Comparison of ENCODE assay signal across 8 cellular contexts in genomic region chrX:45771560-45772340, GRCh38.
DNase-seq lines count a peak whose midpoint lies in the region; ATAC-seq and TF ChIP-seq lines count a peak whose summit lies in the region.

No MANE protein-coding gene starts in this region.

- TF ChIP-seq EP300 in stomach (IDR thresholded peaks at IDR 0.05): no peak

- H3K4me2 ChIP-seq in BLaER1 (peak overlapping the region; percentile 70), PC-9 (peak overlapping the region; percentile 73)

- peak overlapping the region; percentile 88 for H3K27ac Mint-ChIP-seq in activated naive CD8-positive, alpha-beta T cell treated with anti-CD3 and anti-CD28 coated beads, Interleukin-2, amount 50 U/mL, for 24 hours

- H3F3A ChIP-seq in PC-9 (ENCODE audit: insufficient read depth, low read depth): peaks cover 39% of the 10 kb centered on the region

- peak; percentile 63 for ATAC-seq in GM21717 (IDR thresholded peaks at IDR 0.05; ENCODE audit: unreplicated experiment)
- ATAC-seq in activated naive CD8-positive, alpha-beta T cell treated with anti-CD3 and anti-CD28 coated beads, Interleukin-2, amount 50 U/mL, for 24 hours: peak; percentile 63

- DNase-seq in PC-9: peak; percentile 19 to 54
- DNase-seq in activated naive CD8-positive, alpha-beta T cell treated with anti-CD3 and anti-CD28 coated beads, Interleukin-2, amount 50 U/mL, for 24 hours: peak; percentile 51
- DNase-seq in iris pigment epithelial cell (ENCODE audit: low read depth): peak; percentile 83
- peak; percentile 47 for DNase-seq in stomach
- DNase-seq in NCI-H187 (lab: John Stamatoyannopoulos, UW): no peak
- no peak for DNase-seq in retina

- BruUV-seq in PC-9 (replicated peaks; lab: Mats Ljungman, UMichigan): no TSS peak

- no peaks in the 10 kb centered on the region for H3K9me3 Mint-ChIP-seq in activated naive CD8-positive, alpha-beta T cell treated with anti-CD3 and anti-CD28 coated beads, Interleukin-2, amount 50 U/mL, for 24 hours

- H3K4me3 Mint-ChIP-seq in activated naive CD8-positive, alpha-beta T cell treated with anti-CD3 and anti-CD28 coated beads, Interleukin-2, amount 50 U/mL, for 24 hours: peak overlapping the region; percentile 83

- no peaks in the 10 kb centered on the region for H3K9me2 ChIP-seq in PC-9 (ENCODE audit: insufficient read depth)

- peak overlapping the region; percentile 74 for H3K9ac ChIP-seq in BLaER1

- H3K4me1 Mint-ChIP-seq in activated naive CD8-positive, alpha-beta T cell treated with anti-CD3 and anti-CD28 coated beads, Interleukin-2, amount 50 U/mL, for 24 hours: peaks cover 62% of the 10 kb centered on the region

- POLR2A ChIA-PET in PC-9 (lab: Charles Lee; ENCODE audit: unreplicated experiment): interaction anchor here (0.6 kb wide), 1 partner anchor 265 kb away, joined by 7 read pairs; no protein-coding TSS in a partner anchor

- CTCF ChIA-PET in PC-9 (lab: Charles Lee): no interaction called here

- intact Hi-C loops in PC-9 (cut with micrococcal nuclease; ENCODE audit: unreplicated experiment): loop anchor here (1.0 to 2.0 kb wide), 2 partner anchors 61 to 256 kb away; no protein-coding TSS in a partner anchor
- intact Hi-C loops in stomach (cut with DNase I; ENCODE audit: low total_unique reads): no loop called here

- H2AFZ ChIP-seq in PC-9: no peak overlapping the region

- H3K36me3 ChIP-seq in BLaER1 (no peaks in the 10 kb centered on the region), PC-9 (ENCODE audit: low read depth) (no peaks in the 10 kb centered on the region), stomach (no peaks in the 10 kb centered on the region)

- peaks cover 33% of the 10 kb centered on the region for H3K4me1 ChIP-seq in BLaER1
- peaks cover 37% of the 10 kb centered on the region for H3K4me1 ChIP-seq in PC-9 (replicated peaks; ENCODE audit: insufficient read depth)
- peaks cover 7 to 20% (median 11%) of the 10 kb centered on the region in 4 donors for H3K4me1 ChIP-seq in stomach

- no peak for TF ChIP-seq POLR2A in stomach (IDR thresholded peaks at IDR 0.05)

- H3K79me2 ChIP-seq in PC-9 (ENCODE audit: low read depth): peaks cover 94% of the 10 kb centered on the region

- peak overlapping the region; percentile 64 for H3K27ac ChIP-seq in BLaER1
- peak overlapping the region; percentile 87 for H3K27ac ChIP-seq in PC-9
- H3K27ac ChIP-seq in stomach: peak overlapping the region in 4 of 5 donors; percentile 79 to 85 (median 82)

- peaks cover 35% of the 10 kb centered on the region for H3K36me3 Mint-ChIP-seq in activated naive CD8-positive, alpha-beta T cell treated with anti-CD3 and anti-CD28 coated beads, Interleukin-2, amount 50 U/mL, for 24 hours (ENCODE audit: low read depth)

- H4K20me1 ChIP-seq in BLaER1 (no peaks in the 10 kb centered on the region), PC-9 (ENCODE audit: insufficient read depth) (peaks cover 7% of the 10 kb centered on the region; the same call in 1 of the 2 replicates)

- 8 to 34% (median 19%) methylated on average over 7 of the region's 7 CpGs for WGBS in stomach, 5 donors

- TF ChIP-seq CTCF in PC-9 (conservative IDR thresholded peaks at IDR 0.05): no peak
- no peak for TF ChIP-seq CTCF in stomach (IDR thresholded peaks at IDR 0.05)

- H3K27me3 Mint-ChIP-seq in activated naive CD8-positive, alpha-beta T cell treated with anti-CD3 and anti-CD28 coated beads, Interleukin-2, amount 50 U/mL, for 24 hours: no peaks in the 10 kb centered on the region

- H3K4me3 ChIP-seq in BLaER1 (peak overlapping the region; percentile 70; the same call in 1 of the 2 replicates), PC-9 (peak overlapping the region; percentile 54; the same call in 1 of the 2 replicates), stomach (peak overlapping the region in 2 of 4 donors; percentile 21 to 37)

- H3K27me3 ChIP-seq in BLaER1: no peaks in the 10 kb centered on the region
- no peaks in the 10 kb centered on the region for H3K27me3 ChIP-seq in PC-9 (ENCODE audit: insufficient read depth, low read depth)
- no peaks in the 10 kb centered on the region for H3K27me3 ChIP-seq in stomach

- H3K9me3 ChIP-seq in BLaER1: peaks cover 2% of the 10 kb centered on the region; the same call in 1 of the 2 replicates
- H3K9me3 ChIP-seq in PC-9 (ENCODE audit: insufficient read depth, low read depth): no peaks in the 10 kb centered on the region
- no peaks in the 10 kb centered on the region for H3K9me3 ChIP-seq in stomach

Comparison
In these comparisons a context has a peak if more than half of its experiments do, and no peak if none do; other contexts are left out.
1. DNase-seq: peak in PC-9 (2 of 2), activated naive CD8-positive, alpha-beta T cell treated with anti-CD3 and anti-CD28 coated beads, Interleukin-2, amount 50 U/mL, for 24 hours (single experiment), iris pigment epithelial cell (single experiment) and stomach (single experiment); none in NCI-H187 (0 of 2) and retina (single experiment).
2. Peak in every context shown above with its lines, with median percentiles within 50 percentile points of each other: H3K27ac ChIP-seq.